ENCODE assay signal across 8 cellular contexts in the genomic region with DNA sequence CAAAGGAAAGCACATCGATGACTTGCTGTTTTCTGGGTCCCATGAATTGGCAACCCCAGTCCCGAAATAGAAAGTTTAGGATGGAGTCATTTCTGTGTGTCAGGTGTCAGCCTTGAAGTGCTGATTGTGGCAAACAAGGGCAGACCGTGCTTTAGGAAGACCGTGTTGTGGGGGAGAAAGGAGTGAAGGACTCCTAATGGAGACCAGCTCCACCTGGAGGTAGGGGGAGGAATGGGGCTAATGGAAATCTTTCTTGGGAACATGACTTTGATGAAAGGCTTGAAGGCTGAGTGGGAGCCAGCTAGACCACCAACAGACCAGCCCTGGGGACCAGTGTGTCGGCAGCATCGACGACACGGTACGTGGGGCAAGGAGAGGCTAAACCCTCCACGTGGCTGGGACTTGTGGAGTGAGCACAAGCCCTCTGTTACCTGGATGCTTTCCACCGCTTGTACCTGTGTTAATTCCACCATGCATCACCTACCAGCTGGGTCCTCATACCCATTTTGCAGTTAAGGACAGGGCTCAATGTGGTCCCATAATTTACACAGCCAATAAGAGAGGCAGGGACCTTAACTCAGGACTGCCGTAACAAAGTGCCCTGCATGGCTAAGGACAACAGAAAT.
A peak's percentile ranks its signal among the peaks of the same experiment; 100 is the strongest.
DNase-seq lines count a peak whose midpoint lies in the region; ATAC-seq and TF ChIP-seq lines count a peak whose summit lies in the region.

No MANE protein-coding gene starts in this region.

- peak; percentile 53 for TF ChIP-seq CTCF in AG04450 (IDR thresholded peaks at IDR 0.05; ENCODE audit: low read depth, low read length)
- TF ChIP-seq CTCF in adrenal gland (IDR thresholded peaks at IDR 0.05) = peak; percentile 58 to 76 (median 63)
- peak; percentile 48 for TF ChIP-seq CTCF in kidney epithelial cell (IDR thresholded peaks at IDR 0.05; ENCODE audit: insufficient read depth, low read length, poor library complexity, severe bottlenecking)
- no peak for TF ChIP-seq CTCF in GM13977 (IDR thresholded peaks at IDR 0.05; ENCODE audit: extremely low read depth, insufficient read depth, missing control alignments)

- H3K36me3 ChIP-seq in adrenal gland (replicated peaks in 1 of 2) = peaks cover 0 to 13% of the 10 kb centered on the region in 2 donors
- H3K36me3 ChIP-seq in kidney epithelial cell (ENCODE audit: control insufficient read depth, insufficient read depth, low read length) = peaks cover 4% of the 10 kb centered on the region

- intact Hi-C loops in adrenal gland (cut with DNase I) = loop anchor here in 1 of 2 donors (10.0 kb wide), 1 partner anchor 171 kb away; no protein-coding TSS in a partner anchor

- POLR2A ChIA-PET in AG04450 (lab: Yijun Ruan, JAX) = no interaction called here

- ATAC-seq in HG03571 (IDR thresholded peaks at IDR 0.05; ENCODE audit: unreplicated experiment) (no peak), GM21619 (IDR thresholded peaks at IDR 0.05; ENCODE audit: unreplicated experiment) (no peak)

- no peak for DNase-seq in AG04450 (ENCODE audit: low read depth, low spot score)
- peak; percentile 25 for DNase-seq in HT1080 (ENCODE audit: low read depth)
- DNase-seq in adrenal gland = peak in 6 of 7 donors; percentile 53 to 76 (median 64)
- no peak for DNase-seq in kidney epithelial cell (ENCODE audit: low read depth)
- DNase-seq in GM13977 (ENCODE audit: low spot score) = no peak
- no peak for DNase-seq in ureter (ENCODE audit: low spot score)

- no peak for TF ChIP-seq POLR2A in adrenal gland (IDR thresholded peaks at IDR 0.05)

- WGBS in adrenal gland, 4 donors = 77 to 81% (median 80%) methylated on average over 11 to 12 of the region's 12 CpGs

- H3K9me3 ChIP-seq in AG04450 (ENCODE audit: control insufficient read depth, insufficient read depth, low read length) (no peaks in the 10 kb centered on the region; the same call in 1 of the 2 replicates), adrenal gland (replicated peaks in 1 of 3) (no peaks in the 10 kb centered on the region)

- in situ Hi-C loops in GM13977 (cut with MboI; ENCODE audit: low pct_unique_long_range_greater_than_20kb, low sequenced_read_pairs, unreplicated experiment) = no loop called here

- CTCF ChIA-PET in AG04450 (lab: Charles Lee) = interaction anchor here (0.8 kb wide), 1 partner anchor 173 kb away, joined by 4 read pairs; no protein-coding TSS in a partner anchor

- no peak overlapping the region for H3K27ac ChIP-seq in AG04450 (ENCODE audit: low read depth, low read length)
- H3K27ac ChIP-seq in adrenal gland = no peak overlapping the region

- peaks cover 0 to 7% of the 10 kb centered on the region in 2 donors for H3K4me1 ChIP-seq in adrenal gland (replicated peaks in 1 of 2)

- no peaks in the 10 kb centered on the region for H3K27me3 ChIP-seq in AG04450 (ENCODE audit: control insufficient read depth, insufficient read depth, low read length)
- no peaks in the 10 kb centered on the region for H3K27me3 ChIP-seq in adrenal gland
- no peaks in the 10 kb centered on the region for H3K27me3 ChIP-seq in kidney epithelial cell (ENCODE audit: control insufficient read depth, insufficient read depth, low read length)

- H3K4me3 ChIP-seq in AG04450 (ENCODE audit: low read depth, low read length) (no peak overlapping the region), adrenal gland (no peak overlapping the region), kidney epithelial cell (ENCODE audit: low read depth, low read length) (no peak overlapping the region)

Comparison
In these comparisons a context has a peak if more than half of its experiments do, and no peak if none do; other contexts are left out.
1. DNase-seq: peak in HT1080 (single experiment) and adrenal gland (6 of 7); none in AG04450 (single experiment), kidney epithelial cell (single experiment), GM13977 (single experiment) and ureter (single experiment).